16 cellular contexts compared by ENCODE assay signal in genomic region chr3:72396899-72397298, GRCh38. TPM values are rescaled to one million over a fixed set of nuclear protein-coding genes. Genes with fewer than 3 reads are reported as not detected.
DNase-seq lines count a peak whose midpoint lies in the region; ATAC-seq, FAIRE-seq and TF ChIP-seq lines count a peak whose summit lies in the region.
"Had no signal": no experiment of that assay in that cellular context is flagged by ENCODE, and none has a peak within 500 bp of the region (broad histone marks: within the 10 kb centered on the region; RNA-seq: fewer than 3 reads in every experiment).

No MANE protein-coding gene starts in this region.

- H2BK120ac ChIP-seq in IMR-90 (ENCODE audit: low read depth, low read length) (no peak overlapping the region), H1 (replicated peaks; ENCODE audit: low read depth, low read length) (no peak overlapping the region), trophoblast cell (ENCODE audit: insufficient read depth, low read length, poor library complexity) (no peak overlapping the region)

- TF ChIP-seq EP300 in H1 (IDR thresholded peaks at IDR 0.05; ENCODE audit: borderline replicate concordance in 1 of 2, low read depth in 2 of 2, low read length in 2 of 2): no peak

- no peak overlapping the region for H2AK9ac ChIP-seq in IMR-90 (replicated peaks; ENCODE audit: low read depth, low read length, poor library complexity)

- TF ChIP-seq RAD21 in IMR-90 (IDR thresholded peaks at IDR 0.05; ENCODE audit: low read length) (no peak), H1 (IDR thresholded peaks at IDR 0.05 in 1 of 2, conservative IDR thresholded peaks at IDR 0.05 in 1 of 2; ENCODE audit: low read depth in 2 of 2, low read length in 2 of 2) (no peak)

- H3K23me2 ChIP-seq in H1 (ENCODE audit: low read depth, low read length): 0 out of 2 replicates have a peak, but pooled peaks cover 3% of the 10 kb centered on the region

- H4K12ac ChIP-seq in trophoblast cell (ENCODE audit: low read depth, low read length): no peak overlapping the region

- H3K79me2 ChIP-seq in H1 (ENCODE audit: control insufficient read depth in 1 of 2, insufficient read depth in 2 of 2, low read length in 2 of 2) (peaks cover 32 to 98% of the 10 kb centered on the region in 2 experiments), trophoblast cell (ENCODE audit: control insufficient read depth, insufficient read depth, low read length, poor library complexity) (peaks cover 10% of the 10 kb centered on the region)

- H4K5ac ChIP-seq in IMR-90 (ENCODE audit: low read depth, low read length): no peak overlapping the region
- no peak overlapping the region for H4K5ac ChIP-seq in H1 (ENCODE audit: insufficient read length, low read depth, low read length)

- H2AK5ac ChIP-seq in IMR-90 (ENCODE audit: low read depth, low read length): no peak overlapping the region
- no peak overlapping the region for H2AK5ac ChIP-seq in H1 (ENCODE audit: low read depth, low read length)
- no peak overlapping the region for H2AK5ac ChIP-seq in trophoblast cell (ENCODE audit: low read length)

- peaks cover 90% of the 10 kb centered on the region for H4K20me1 ChIP-seq in IMR-90 (ENCODE audit: insufficient read depth, low read length)
- H4K20me1 ChIP-seq in H1 (replicated peaks in 1 of 2; ENCODE audit: control insufficient read depth in 1 of 2, insufficient read depth in 2 of 2, low read length in 2 of 2): peaks cover 30 to 36% of the 10 kb centered on the region in 2 experiments

- H2BK12ac ChIP-seq in H1 (ENCODE audit: low read depth, low read length): no peak overlapping the region
- no peak overlapping the region for H2BK12ac ChIP-seq in trophoblast cell (ENCODE audit: low read length)

- H2BK5ac ChIP-seq in IMR-90 (ENCODE audit: low read depth, low read length, poor library complexity, severe bottlenecking) (no peak overlapping the region), H1 (ENCODE audit: low read depth, low read length) (no peak overlapping the region), trophoblast cell (ENCODE audit: low read depth, low read length, poor library complexity) (no peak overlapping the region)

- no TSS peak for BruUV-seq in IMR-90 (replicated peaks; lab: Mats Ljungman, UMichigan)

- no peak for FAIRE-seq in H1 (lab: Jason Lieb, UNC)
- FAIRE-seq: GM12878, H54, HTR-8/SVneo had no signal

- H3K18ac ChIP-seq in IMR-90 (ENCODE audit: low read depth, low read length) (no peak overlapping the region), H1 (ENCODE audit: extremely low read depth, low read length) (no peak overlapping the region), trophoblast cell (ENCODE audit: low read length) (no peak overlapping the region)

- no peak overlapping the region for H3K4me2 ChIP-seq in IMR-90 (ENCODE audit: low read depth, low read length)
- H3K4me2 ChIP-seq in H1 (ENCODE audit: insufficient read depth in 1 of 2, low read depth in 2 of 2, low read length in 2 of 2): peak overlapping the region; percentile 27 to 29; a peak in 2 of 4 replicates
- no peak overlapping the region for H3K4me2 ChIP-seq in trophoblast cell (ENCODE audit: low read length)
- H3K4me2 ChIP-seq: BLaER1 treated with 17β-estradiol and CSF1 and Interleukin-3, amounts not matched to agents 10 nM and 100 nM had no signal

- no peak overlapping the region for H2AFZ ChIP-seq in IMR-90 (replicated peaks; ENCODE audit: low read length, poor library complexity)
- no peak overlapping the region for H2AFZ ChIP-seq in H1 (ENCODE audit: low read length)
- H2AFZ ChIP-seq in trophoblast cell (ENCODE audit: insufficient read depth, low read length, poor library complexity): no peak overlapping the region

- 93% methylated on average over 2 of the region's 7 CpGs; no CpG with 5 or more reads in 1 of the 2 experiments for WGBS in IMR-90 (ENCODE audit: extremely low coverage in 2 of 2, insufficient read length in 1 of 2), 2 experiments
- WGBS in H1 (ENCODE audit: extremely low coverage in 1 of 2, insufficient coverage in 1 of 2, insufficient read length in 1 of 2, insufficient replicate concordance in 2 of 2, low coverage in 1 of 2, low lambda C conversion rate in 2 of 2, missing lambda C conversion rate in 1 of 2), 2 experiments: 51% methylated on average over 7 of the region's 7 CpGs; no CpG with 5 or more reads in 1 of the 2 experiments
- no CpG with 5 or more reads among the region's 7 CpGs for WGBS in trophoblast cell (ENCODE audit: extremely low coverage, insufficient coverage, insufficient read length)
- WGBS in lower leg skin, 2 donors: 88 to 91% methylated on average over 7 of the region's 7 CpGs

- no peak overlapping the region for H3K4ac ChIP-seq in IMR-90 (ENCODE audit: low read depth, low read length)
- H3K4ac ChIP-seq in H1 (replicated peaks; ENCODE audit: insufficient read length, low read depth, low read length): no peak overlapping the region
- peak overlapping the region; percentile 71 for H3K4ac ChIP-seq in trophoblast cell (ENCODE audit: low read depth, low read length)

- H3K36me3 ChIP-seq in IMR-90 (ENCODE audit: control insufficient read depth, insufficient read depth, low read length) (no peaks in the 10 kb centered on the region), H1 (ENCODE audit: control insufficient read depth in 2 of 4, insufficient read depth in 4 of 4, low read length in 3 of 4) (no peaks in the 10 kb centered on the region), trophoblast cell (ENCODE audit: control insufficient read depth in 1 of 2, insufficient read depth in 2 of 2, low read length in 2 of 2) (no peaks in the 10 kb centered on the region)

- H3K4me1 ChIP-seq in IMR-90 (ENCODE audit: control insufficient read depth, insufficient read depth, low read length) (peaks cover 6% of the 10 kb centered on the region), H1 (replicated peaks in 1 of 4; ENCODE audit: control insufficient read depth in 3 of 4, insufficient read depth in 4 of 4, low read length in 3 of 4) (peaks cover 2 to 14% (median 6%) of the 10 kb centered on the region in 4 experiments; a peak in 6 of 7 replicates), trophoblast cell (ENCODE audit: control insufficient read depth in 1 of 2, insufficient read depth in 2 of 2, low read length in 2 of 2) (no peaks in the 10 kb centered on the region)

- no peak for DNase-seq in IMR-90
- DNase-seq in H1 (ENCODE audit: low read depth in 1 of 2, low spot score in 2 of 2): no peak
- no peak for DNase-seq in trophoblast cell
- DNase-seq in medulla oblongata (ENCODE audit: extremely low spot score): no peak
- no peak for DNase-seq in lower leg skin (ENCODE audit: low spot score in 2 of 2)
- DNase-seq: Calu3; CD8-positive, alpha-beta T cell; DMS 273 treated with DMSO at 0.1 percent for 48 hours; DMS53; DND-41; EL had no signal

- peaks cover 43 to 85% of the 10 kb centered on the region in 2 experiments for H3K79me1 ChIP-seq in IMR-90 (ENCODE audit: low read depth in 1 of 2, low read length in 2 of 2)
- H3K79me1 ChIP-seq in H1 (ENCODE audit: low read depth, low read length): peaks cover 14% of the 10 kb centered on the region
- H3K79me1 ChIP-seq in trophoblast cell (ENCODE audit: low read length): no peaks in the 10 kb centered on the region

- no peak overlapping the region for H2BK15ac ChIP-seq in IMR-90 (ENCODE audit: low read depth, low read length)
- H2BK15ac ChIP-seq in H1 (ENCODE audit: low read length): no peak overlapping the region

- H3K14ac ChIP-seq in IMR-90 (replicated peaks; ENCODE audit: low read depth, low read length) (no peak overlapping the region), H1 (ENCODE audit: insufficient read length) (no peak overlapping the region), trophoblast cell (ENCODE audit: low read length) (no peak overlapping the region)

- H4K91ac ChIP-seq in IMR-90 (ENCODE audit: insufficient read depth, low read depth, low read length) (no peak overlapping the region), H1 (replicated peaks; ENCODE audit: insufficient read length, low read length) (no peak overlapping the region), trophoblast cell (ENCODE audit: low read depth, low read length) (no peak overlapping the region)

- intact Hi-C loops in IMR-90 (cut with micrococcal nuclease): no loop called here
- intact Hi-C loops in lower leg skin (cut with DNase I; ENCODE audit: low total_unique reads): no loop called here

- in situ Hi-C loops in IMR-90 (cut with MboI; ENCODE audit: low sequenced_read_pairs): no loop called here

- no peak overlapping the region for H3K27ac ChIP-seq in IMR-90 (ENCODE audit: insufficient read depth, low read length)
- no peak overlapping the region for H3K27ac ChIP-seq in H1 (ENCODE audit: low read depth, low read length)
- no peak overlapping the region for H3K27ac ChIP-seq in trophoblast cell (ENCODE audit: low read depth, low read length)
- H3K27ac ChIP-seq: BLaER1 treated with 17β-estradiol and CSF1 and Interleukin-3, amounts not matched to agents 10 nM and 100 nM had no signal

- dilution Hi-C loops in IMR-90 (cut with HindIII; ENCODE audit: low sequenced_read_pairs, unreplicated experiment): no loop called here

- H3K27me3 ChIP-seq in IMR-90 (ENCODE audit: control insufficient read depth, insufficient read depth, low read length): no peaks in the 10 kb centered on the region
- H3K27me3 ChIP-seq in H1 (replicated peaks in 1 of 4; ENCODE audit: control insufficient read depth in 3 of 4, extremely low read depth in 1 of 4, insufficient read depth in 3 of 4, low read length in 3 of 4): no peaks in the 10 kb centered on the region
- no peaks in the 10 kb centered on the region for H3K27me3 ChIP-seq in trophoblast cell (ENCODE audit: insufficient read depth, low read length)
- H3K27me3 ChIP-seq: BLaER1 treated with 17β-estradiol and CSF1 and Interleukin-3, amounts not matched to agents 10 nM and 100 nM had no signal

- CTCF ChIA-PET in IMR-90 (lab: Yijun Ruan, JAX) (interaction anchor here (0.7 kb wide), 1 partner anchor 179 kb away, joined by 4 read pairs; no protein-coding TSS in a partner anchor), H1 (lab: Charles Lee; ENCODE audit: partially characterized antibody) (interaction anchor here (1.1 kb wide), 2 partner anchors 22 to 89 kb away, joined by 3 to 5 read pairs; no protein-coding TSS in a partner anchor)

- H3K9ac ChIP-seq in IMR-90 (ENCODE audit: low read depth, low read length) (no peak overlapping the region), H1 (replicated peaks in 1 of 4; ENCODE audit: extremely low read depth in 1 of 4, low read depth in 3 of 4, low read length in 3 of 4) (no peak overlapping the region), trophoblast cell (ENCODE audit: low read length) (no peak overlapping the region)
- H3K9ac ChIP-seq: BLaER1 treated with 17β-estradiol and CSF1 and Interleukin-3, amounts not matched to agents 10 nM and 100 nM had no signal

- ATAC-seq in IMR-90 (ENCODE audit: low read depth): no peak
- ATAC-seq in GM19351 (IDR thresholded peaks at IDR 0.05; ENCODE audit: unreplicated experiment): no peak
- ATAC-seq: CD8-positive, alpha-beta T cell had no signal

- no peak overlapping the region for H3K4me3 ChIP-seq in IMR-90 (ENCODE audit: insufficient read depth, low read depth, low read length)
- H3K4me3 ChIP-seq in H1 (ENCODE audit: extremely low read depth in 1 of 4, insufficient read depth in 2 of 4, low read depth in 3 of 4, low read length in 4 of 4): peak overlapping the region in 1 of 4 experiments; percentile 26; a peak in 1 of 8 replicates
- H3K4me3 ChIP-seq in trophoblast cell (ENCODE audit: low read depth, low read length): no peak overlapping the region
- H3K4me3 ChIP-seq in lower leg skin (ENCODE audit: low read depth, poor library complexity, severe bottlenecking): no peak overlapping the region
- H3K4me3 ChIP-seq: BLaER1 treated with 17β-estradiol and CSF1 and Interleukin-3, amounts not matched to agents 10 nM and 100 nM; GM12878 had no signal

- POLR2A ChIA-PET in IMR-90 (lab: Charles Lee; ENCODE audit: unreplicated experiment): no interaction called here
- POLR2A ChIA-PET in H1 (lab: Charles Lee; ENCODE audit: partially characterized antibody): interaction anchor here (1.1 kb wide), 1 partner anchor 20 kb away, joined by 3 read pairs; no protein-coding TSS in a partner anchor

- H2BK20ac ChIP-seq in IMR-90 (ENCODE audit: low read depth, low read length) (no peak overlapping the region), H1 (ENCODE audit: low read length) (no peak overlapping the region)

- TF ChIP-seq CTCF in IMR-90 (conservative IDR thresholded peaks at IDR 0.05; ENCODE audit: low read depth, low read length) (no peak), H1 (IDR thresholded peaks at IDR 0.05; ENCODE audit: control extremely low read depth in 1 of 3, insufficient read depth in 1 of 3, low read depth in 1 of 3, low read length in 3 of 3) (no peak), lower leg skin (IDR thresholded peaks at IDR 0.05) (no peak)

- H3K9me3 ChIP-seq in IMR-90 (ENCODE audit: control insufficient read depth, insufficient read depth, low read length) (no peaks in the 10 kb centered on the region), H1 (ENCODE audit: insufficient read depth in 2 of 2, low read depth in 1 of 2, low read length in 1 of 2) (no peaks in the 10 kb centered on the region), trophoblast cell (ENCODE audit: insufficient read depth, low read depth, low read length) (no peaks in the 10 kb centered on the region)

- no peak overlapping the region for H3K56ac ChIP-seq in IMR-90 (ENCODE audit: extremely low read depth, insufficient read depth, low read length)
- no peak overlapping the region for H3K56ac ChIP-seq in H1 (replicated peaks; ENCODE audit: insufficient read length, low read depth, low read length)

- no peak overlapping the region for H4K8ac ChIP-seq in IMR-90 (ENCODE audit: low read depth in 2 of 2, low read length in 2 of 2)
- H4K8ac ChIP-seq in H1 (ENCODE audit: extremely low read depth, insufficient read depth, low read length): no peak overlapping the region
- no peak overlapping the region for H4K8ac ChIP-seq in trophoblast cell (ENCODE audit: low read depth, low read length)

- H3K23ac ChIP-seq in IMR-90 (ENCODE audit: low read depth, low read length) (0 out of 2 replicates have a peak overlapping the region, but pooled peaks have one; percentile 13), H1 (ENCODE audit: insufficient read length) (no peak overlapping the region), trophoblast cell (ENCODE audit: low read length) (no peak overlapping the region)

- no peak for TF ChIP-seq POLR2A in IMR-90 (IDR thresholded peaks at IDR 0.05; ENCODE audit: low read depth, low read length)
- no peak for TF ChIP-seq POLR2A in H1 (IDR thresholded peaks at IDR 0.05; ENCODE audit: control extremely low read depth in 1 of 2, low read depth in 2 of 2, low read length in 2 of 2)
- no peak for TF ChIP-seq POLR2A in lower leg skin (IDR thresholded peaks at IDR 0.05)

- peaks cover 6% of the 10 kb centered on the region; the same call in 1 of the 2 replicates for H3K9me1 ChIP-seq in IMR-90 (ENCODE audit: insufficient read depth, low read length)

RNA-seq across cellular contexts. Expression of gene RYBP, which starts 49.5 kb away (rescaled TPM):
- total RNA-seq in IMR-90 (2012; rRNA removed) (4.1 and 6.9 TPM in 2 replicates), lower leg skin (10 to 100 TPM in 3 of 4 donors, 1 to 10 TPM in 1; 9.5 to 11.5 (median 10.6) TPM)
- polyA plus RNA-seq in IMR-90 (2012; rRNA removed) (3.6 and 4.2 TPM in 2 replicates), H1 (2011; rRNA removed) (4.8 and 8.5 TPM in 2 replicates)
- 0.63 and 0.85 TPM in 2 replicates for polyA plus RNA-seq in IMR-90 (2012; cell fraction: cytosol; rRNA removed)
- polyA plus RNA-seq in IMR-90 (2012; cell fraction: nucleus; rRNA removed; ENCODE audit: low replicate concordance): 0.95 and 5.4 TPM in 2 replicates
- 23.9 and 25.9 TPM in 2 replicates for total RNA-seq in H1 (2021; fragmentation: NEBNext Ultra II Directional; extraction: Animal tissue kit (Norgen Biotek cat#: 25700))
- 9.0 TPM for polyA plus RNA-seq in H1 (2011; cell fraction: cytosol; rRNA removed)
- 4.7 TPM for polyA plus RNA-seq in H1 (2011; cell fraction: nucleus; rRNA removed)
- 8.5 to 17.0 TPM (median 10.8 TPM) in 4 replicates for polyA plus RNA-seq in H1 (2012, experiment 1 of 2)
- polyA plus RNA-seq in H1 (2012, experiment 2 of 2): 1.5 TPM
- 21.2 TPM for polyA plus RNA-seq in H1 (2013, experiment 1 of 2)
- 21.9 TPM for polyA plus RNA-seq in H1 (2013, experiment 2 of 2)
- 8.7 and 10.2 TPM in 2 replicates for polyA minus RNA-seq in H1 (2011; rRNA and poly(A)+ RNA removed)
- polyA minus RNA-seq in H1 (2011; cell fraction: cytosol; rRNA and poly(A)+ RNA removed): 8.8 TPM
- polyA minus RNA-seq in H1 (2011; cell fraction: nucleus; rRNA and poly(A)+ RNA removed): 11.9 TPM
- 44.7 and 45.0 TPM in 2 replicates for polyA plus RNA-seq in trophoblast cell (2013)

Comparison
In these comparisons a context has a peak if more than half of its experiments do, and no peak if none do; other contexts are left out.
1. H3K4me2 ChIP-seq: peak in H1 (2 of 2); none in IMR-90 (single experiment) and trophoblast cell (single experiment).